In genomic region chr12:88726806-88727722, GRCh38 we compare ENCODE assay signal across 23 cellular contexts.
A peak's percentile ranks its signal among the peaks of the same experiment; 100 is the strongest.
DNase-seq lines count a peak whose midpoint lies in the region; ATAC-seq, FAIRE-seq and TF ChIP-seq lines count a peak whose summit lies in the region.
"Had no signal": no experiment of that assay in that cellular context is flagged by ENCODE, and none has a peak within 500 bp of the region (broad histone marks: within the 10 kb centered on the region; RNA-seq: fewer than 3 reads in every experiment).

No MANE protein-coding gene starts in this region.

- no peak overlapping the region for H3K4me3 ChIP-seq in bronchial epithelial cell (ENCODE audit: low read depth, low read length)
- no peak overlapping the region for H3K4me3 ChIP-seq in mesenchymal stem cell (ENCODE audit: insufficient read depth in 1 of 2, low read depth in 1 of 2, low read length in 2 of 2)
- H3K4me3 ChIP-seq in trophoblast cell (ENCODE audit: low read depth, low read length) = no peak overlapping the region
- H3K4me3 ChIP-seq: hepatocyte, K562, lower lobe of right lung had no signal

- H3K4me2 ChIP-seq in mesenchymal stem cell (ENCODE audit: low read length, poor library complexity, severe bottlenecking) = no peak overlapping the region
- H3K4me2 ChIP-seq in trophoblast cell (ENCODE audit: low read length) = no peak overlapping the region
- H3K4me2 ChIP-seq: hepatocyte had no signal

- no peaks in the 10 kb centered on the region for H3K79me1 ChIP-seq in mesenchymal stem cell (replicated peaks; ENCODE audit: low read length, poor library complexity, severe bottlenecking)
- no peaks in the 10 kb centered on the region for H3K79me1 ChIP-seq in trophoblast cell (ENCODE audit: low read length)

- FAIRE-seq in bronchial epithelial cell (lab: Jason Lieb, UNC) = no peak
- FAIRE-seq: K562 had no signal

- no peak overlapping the region for H4K12ac ChIP-seq in trophoblast cell (ENCODE audit: low read depth, low read length)

- H4K8ac ChIP-seq in mesenchymal stem cell (ENCODE audit: low read length) (no peak overlapping the region), trophoblast cell (ENCODE audit: low read depth, low read length) (no peak overlapping the region)

- H3K27me3 ChIP-seq in bronchial epithelial cell (ENCODE audit: control insufficient read depth, insufficient read depth, low read length) = no peaks in the 10 kb centered on the region
- H3K27me3 ChIP-seq in mesenchymal stem cell (ENCODE audit: control insufficient read depth in 1 of 2, insufficient read depth in 1 of 2, low read length in 2 of 2) = no peaks in the 10 kb centered on the region
- H3K27me3 ChIP-seq in trophoblast cell (ENCODE audit: insufficient read depth, low read length) = no peaks in the 10 kb centered on the region
- H3K27me3 ChIP-seq: hepatocyte had no signal

- H3K9me3 ChIP-seq in mesenchymal stem cell (ENCODE audit: control insufficient read depth, low read length) = no peaks in the 10 kb centered on the region
- H3K9me3 ChIP-seq in trophoblast cell (ENCODE audit: insufficient read depth, low read depth, low read length) = no peaks in the 10 kb centered on the region
- H3K9me3 ChIP-seq: lower lobe of right lung had no signal

- H3K36me3 ChIP-seq in bronchial epithelial cell (ENCODE audit: control insufficient read depth, insufficient read depth, low read length) = no peaks in the 10 kb centered on the region
- H3K36me3 ChIP-seq in mesenchymal stem cell (ENCODE audit: control insufficient read depth in 1 of 2, insufficient read depth in 2 of 2, low read depth in 1 of 2, low read length in 2 of 2) = no peaks in the 10 kb centered on the region
- no peaks in the 10 kb centered on the region for H3K36me3 ChIP-seq in trophoblast cell (ENCODE audit: control insufficient read depth in 1 of 2, insufficient read depth in 2 of 2, low read length in 2 of 2)
- H3K36me3 ChIP-seq: lower lobe of right lung had no signal

- H2BK120ac ChIP-seq in mesenchymal stem cell (ENCODE audit: low read depth, low read length) = no peak overlapping the region
- no peak overlapping the region for H2BK120ac ChIP-seq in trophoblast cell (ENCODE audit: insufficient read depth, low read length, poor library complexity)

- DNase-seq in GM04504 (ENCODE audit: low read depth) (peak; percentile 7), NCI-H226 (peak; percentile 26), bronchial epithelial cell (ENCODE audit: low read depth) (peak; percentile 91), mesenchymal stem cell (peak; percentile 6), trophoblast cell (no peak), left colon (no peak)
- DNase-seq in activated CD4-positive, alpha-beta T cell treated with anti-CD3 and anti-CD28 coated beads, Interleukin-2, amount 10 ng/mL, durations not matched to agents 24 days and 14 days = no peak
- DNase-seq: activated CD4-positive, CD25-positive, alpha-beta regulatory T cell; activated CD8-positive, alpha-beta T cell treated with anti-CD3 and anti-CD28 coated beads for 36 hours; activated naive CD4-positive, alpha-beta T cell treated with anti-CD3 and anti-CD28 coated beads, Interleukin-2, amount 10 ng/mL, durations not matched to agents 7 days and 5 days; aorta; DND-41; effector memory CD4-positive, alpha-beta T cell; lower lobe of right lung; NCI-H187 treated with DMSO at 0.1 percent for 48 hours; stimulated activated CD8-positive, alpha-beta memory T cell treated with anti-CD3 and anti-CD28 coated beads, Interleukin-4, amount 100 ng/mL, for 48 hours had no signal

- ATAC-seq in HG02970 (IDR thresholded peaks at IDR 0.05; ENCODE audit: low FRiP score, unreplicated experiment) = no peak
- no peak for ATAC-seq in left colon
- ATAC-seq: activated CD8-positive, alpha-beta T cell treated with anti-CD3 and anti-CD28 coated beads for 36 hours; HCT116; K562; lower lobe of right lung; SK-N-SH treated with all-trans-retinoic acid at 6 μM for 48 hours had no signal

- no peaks in the 10 kb centered on the region for H3K9me3 Mint-ChIP-seq in activated CD4-positive, alpha-beta T cell treated with anti-CD3 and anti-CD28 coated beads, Interleukin-2, amount 10 ng/mL, durations not matched to agents 24 days and 14 days
- H3K9me3 Mint-ChIP-seq: activated CD8-positive, alpha-beta T cell treated with anti-CD3 and anti-CD28 coated beads for 36 hours; activated naive CD4-positive, alpha-beta T cell treated with anti-CD3 and anti-CD28 coated beads, Interleukin-2, amount 10 ng/mL, durations not matched to agents 7 days and 5 days; T-helper 2 cell treated with Interferon-gamma antibody and Interleukin-4, amounts not matched to agents 5 μg/mL and 100 μg/mL, for 36 hours had no signal

- TF ChIP-seq CTCF in bronchial epithelial cell (IDR thresholded peaks at IDR 0.05; ENCODE audit: insufficient read depth, low read length, severe bottlenecking) = no peak

- H2BK12ac ChIP-seq in mesenchymal stem cell (ENCODE audit: low read length in 2 of 2) (no peak overlapping the region), trophoblast cell (ENCODE audit: low read length) (no peak overlapping the region)

- H3K27ac ChIP-seq in mesenchymal stem cell (ENCODE audit: low read length, poor library complexity, severe bottlenecking) (no peak overlapping the region), trophoblast cell (ENCODE audit: low read depth, low read length) (no peak overlapping the region)
- H3K27ac ChIP-seq: hepatocyte, HL-60, lower lobe of right lung had no signal

- H3K4ac ChIP-seq in mesenchymal stem cell (ENCODE audit: low read depth in 1 of 2, low read length in 2 of 2) (no peak overlapping the region), trophoblast cell (ENCODE audit: low read depth, low read length) (no peak overlapping the region)

- no peaks in the 10 kb centered on the region for H3K27me3 Mint-ChIP-seq in activated CD4-positive, alpha-beta T cell treated with anti-CD3 and anti-CD28 coated beads, Interleukin-2, amount 10 ng/mL, durations not matched to agents 24 days and 14 days
- H3K27me3 Mint-ChIP-seq: activated CD8-positive, alpha-beta T cell treated with anti-CD3 and anti-CD28 coated beads for 36 hours; activated naive CD4-positive, alpha-beta T cell treated with anti-CD3 and anti-CD28 coated beads, Interleukin-2, amount 10 ng/mL, durations not matched to agents 7 days and 5 days had no signal

- H3K36me3 Mint-ChIP-seq in activated CD4-positive, alpha-beta T cell treated with anti-CD3 and anti-CD28 coated beads, Interleukin-2, amount 10 ng/mL, durations not matched to agents 24 days and 14 days (ENCODE audit: low read depth) = no peaks in the 10 kb centered on the region
- H3K36me3 Mint-ChIP-seq: activated naive CD4-positive, alpha-beta T cell treated with anti-CD3 and anti-CD28 coated beads, Interleukin-2, amount 10 ng/mL, durations not matched to agents 7 days and 5 days had no signal

- no peak overlapping the region for H4K91ac ChIP-seq in mesenchymal stem cell (ENCODE audit: low read length)
- H4K91ac ChIP-seq in trophoblast cell (ENCODE audit: low read depth, low read length) = no peak overlapping the region

- H2AFZ ChIP-seq in mesenchymal stem cell (ENCODE audit: low read depth, low read length) (no peak overlapping the region), trophoblast cell (ENCODE audit: insufficient read depth, low read length, poor library complexity) (no peak overlapping the region)
- H2AFZ ChIP-seq: hepatocyte had no signal

- intact Hi-C loops in activated CD4-positive, alpha-beta T cell treated with anti-CD3 and anti-CD28 coated beads, Interleukin-2, amount 10 ng/mL, durations not matched to agents 24 days and 14 days (cut with micrococcal nuclease) = no loop called here
- intact Hi-C loops in left colon (cut with DNase I, micrococcal nuclease) = no loop called here

- no peak overlapping the region for H3K4me3 Mint-ChIP-seq in activated CD4-positive, alpha-beta T cell treated with anti-CD3 and anti-CD28 coated beads, Interleukin-2, amount 10 ng/mL, durations not matched to agents 24 days and 14 days
- H3K4me3 Mint-ChIP-seq: activated CD8-positive, alpha-beta T cell treated with anti-CD3 and anti-CD28 coated beads for 36 hours; activated naive CD4-positive, alpha-beta T cell treated with anti-CD3 and anti-CD28 coated beads, Interleukin-2, amount 10 ng/mL, durations not matched to agents 7 days and 5 days; T-helper 2 cell treated with Interferon-gamma antibody and Interleukin-4, amounts not matched to agents 5 μg/mL and 100 μg/mL, for 36 hours had no signal

- H3K4me1 ChIP-seq in mesenchymal stem cell (ENCODE audit: control insufficient read depth, insufficient read depth, low read depth, low read length) (no peaks in the 10 kb centered on the region), trophoblast cell (ENCODE audit: control insufficient read depth in 1 of 2, insufficient read depth in 2 of 2, low read length in 2 of 2) (no peaks in the 10 kb centered on the region)
- H3K4me1 ChIP-seq: lower lobe of right lung had no signal

- WGBS in mesenchymal stem cell = 76% methylated on average over 3 of the region's 3 CpGs
- WGBS in trophoblast cell (ENCODE audit: extremely low coverage, insufficient coverage, insufficient read length) = no CpG with 5 or more reads among the region's 3 CpGs

- H3K9ac ChIP-seq in mesenchymal stem cell (ENCODE audit: low read length) (no peak overlapping the region), trophoblast cell (ENCODE audit: low read length) (no peak overlapping the region)

- H2BK15ac ChIP-seq in mesenchymal stem cell (ENCODE audit: low read depth, poor library complexity, severe bottlenecking) = no peak overlapping the region

- no peaks in the 10 kb centered on the region for H3K4me1 Mint-ChIP-seq in activated CD4-positive, alpha-beta T cell treated with anti-CD3 and anti-CD28 coated beads, Interleukin-2, amount 10 ng/mL, durations not matched to agents 24 days and 14 days
- H3K4me1 Mint-ChIP-seq: activated naive CD4-positive, alpha-beta T cell treated with anti-CD3 and anti-CD28 coated beads, Interleukin-2, amount 10 ng/mL, durations not matched to agents 7 days and 5 days had no signal

- no peak overlapping the region for H3K27ac Mint-ChIP-seq in activated CD4-positive, alpha-beta T cell treated with anti-CD3 and anti-CD28 coated beads, Interleukin-2, amount 10 ng/mL, durations not matched to agents 24 days and 14 days
- H3K27ac Mint-ChIP-seq: activated CD8-positive, alpha-beta T cell treated with anti-CD3 and anti-CD28 coated beads for 36 hours; activated naive CD4-positive, alpha-beta T cell treated with anti-CD3 and anti-CD28 coated beads, Interleukin-2, amount 10 ng/mL, durations not matched to agents 7 days and 5 days; T-helper 2 cell treated with Interferon-gamma antibody and Interleukin-4, amounts not matched to agents 5 μg/mL and 100 μg/mL, for 36 hours had no signal

- no peaks in the 10 kb centered on the region for H3K79me2 ChIP-seq in trophoblast cell (ENCODE audit: control insufficient read depth, insufficient read depth, low read length, poor library complexity)
- H3K79me2 ChIP-seq: hepatocyte had no signal

- no peak overlapping the region for H3K18ac ChIP-seq in mesenchymal stem cell (ENCODE audit: low read depth in 1 of 2, low read length in 2 of 2)
- no peak overlapping the region for H3K18ac ChIP-seq in trophoblast cell (ENCODE audit: low read length)

- H2AK5ac ChIP-seq in mesenchymal stem cell (ENCODE audit: low read length, severe bottlenecking) = no peak overlapping the region
- H2AK5ac ChIP-seq in trophoblast cell (ENCODE audit: low read length) = no peak overlapping the region

- no peak overlapping the region for H3K14ac ChIP-seq in mesenchymal stem cell (ENCODE audit: low read length in 2 of 2)
- H3K14ac ChIP-seq in trophoblast cell (ENCODE audit: low read length) = no peak overlapping the region

- H3K23ac ChIP-seq in mesenchymal stem cell (ENCODE audit: low read length in 2 of 2) (no peak overlapping the region), trophoblast cell (ENCODE audit: low read length) (no peak overlapping the region)

- H2BK5ac ChIP-seq in mesenchymal stem cell (ENCODE audit: low read depth, low read length, poor library complexity, severe bottlenecking) (no peak overlapping the region), trophoblast cell (ENCODE audit: low read depth, low read length, poor library complexity) (no peak overlapping the region)

Comparison
In these comparisons a context has a peak if more than half of its experiments do, and no peak if none do; other contexts are left out.
1. DNase-seq: peak in GM04504 (single experiment), NCI-H226 (single experiment), bronchial epithelial cell (single experiment) and mesenchymal stem cell (single experiment); none in activated CD4-positive, alpha-beta T cell treated with anti-CD3 and anti-CD28 coated beads, Interleukin-2, amount 10 ng/mL, durations not matched to agents 24 days and 14 days (single experiment), trophoblast cell (0 of 2) and left colon (0 of 2).